Comparison of ENCODE assay signal across 19 cellular contexts in the genomic region with DNA sequence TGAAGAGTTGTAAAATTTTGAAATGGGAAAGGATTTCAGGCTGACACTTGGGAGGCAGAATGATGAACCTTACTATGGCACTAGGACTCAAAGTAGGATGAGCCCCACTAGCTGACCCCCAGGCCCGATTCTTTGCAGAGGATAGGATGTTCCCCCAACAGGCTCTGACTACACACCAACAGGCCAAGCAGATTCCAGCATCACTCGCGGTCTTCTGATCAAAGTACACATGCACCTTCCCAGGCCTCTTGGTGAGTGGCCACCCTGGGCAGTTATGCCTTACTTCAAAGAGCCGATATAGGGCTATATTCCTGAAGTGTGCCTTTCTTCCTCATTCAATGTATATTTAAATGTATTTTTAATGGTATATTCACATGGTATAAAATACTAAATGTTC.
"Had no signal": no experiment of that assay in that cellular context is flagged by ENCODE, and none has a peak within 500 bp of the region (broad histone marks: within the 10 kb centered on the region; RNA-seq: fewer than 3 reads in every experiment).

No MANE protein-coding gene starts in this region.

- ATAC-seq: activated CD8-positive, alpha-beta memory T cell treated with anti-CD3 and anti-CD28 coated beads, Interleukin-2, amount 10 ng/mL, durations not matched to agents 7 days and 5 days; activated T-cell treated with anti-CD3 and anti-CD28 coated beads, Interleukin-2, amount 50 U/mL, for 4 hours; K562 had no signal

- H3K4me3 ChIP-seq: K562 had no signal

- DNase-seq: activated B cell treated with CpG ODN at 0.5 μM for 24 hours; activated CD4-positive, alpha-beta T cell treated with anti-CD3 and anti-CD28 coated beads for 1 hour; activated CD4-positive, alpha-beta T cell treated with anti-CD3 and anti-CD28 coated beads, Interleukin-2, amount 10 ng/mL, durations not matched to agents 24 days and 14 days; activated CD4-positive, alpha-beta T cell treated with anti-CD3 and anti-CD28 coated beads, Interleukin-2, amount 50 U/mL, for 48 hours; activated CD8-positive, alpha-beta memory T cell treated with anti-CD3 and anti-CD28 coated beads, Interleukin-2, amount 10 ng/mL, durations not matched to agents 7 days and 5 days; activated effector memory CD4-positive, alpha-beta T cell treated with anti-CD3 and anti-CD28 coated beads, Interleukin-2, amount 50 U/mL, for 16 hours; activated naive CD4-positive, alpha-beta T cell treated with Interleukin-2 at 50 U/mL for 16 hours; activated naive CD8-positive, alpha-beta T cell treated with anti-CD3 and anti-CD28 coated beads for 36 hours; activated T-cell treated with anti-CD3 and anti-CD28 coated beads, Interleukin-2, amount 50 U/mL, for 4 hours; Karpas-422; NCI-H1048; NCI-H146; NCI-H187 treated with DMSO at 0.1 percent for 48 hours; NCI-H2081 treated with DMSO at 0.1 percent for 48 hours; NCI-H524; SIG-M5; T-helper 2 cell; T1000 had no signal

- H3K4me1 Mint-ChIP-seq: activated CD8-positive, alpha-beta memory T cell treated with anti-CD3 and anti-CD28 coated beads, Interleukin-2, amount 10 ng/mL, durations not matched to agents 7 days and 5 days had no signal

- H3K27me3 Mint-ChIP-seq: activated B cell treated with CpG ODN at 0.5 μM for 24 hours; activated CD4-positive, alpha-beta T cell treated with anti-CD3 and anti-CD28 coated beads, Interleukin-2, amount 10 ng/mL, durations not matched to agents 24 days and 14 days; activated CD8-positive, alpha-beta memory T cell treated with anti-CD3 and anti-CD28 coated beads, Interleukin-2, amount 10 ng/mL, durations not matched to agents 7 days and 5 days; activated naive CD8-positive, alpha-beta T cell treated with anti-CD3 and anti-CD28 coated beads for 36 hours had no signal

- H3K36me3 Mint-ChIP-seq: activated CD8-positive, alpha-beta memory T cell treated with anti-CD3 and anti-CD28 coated beads, Interleukin-2, amount 10 ng/mL, durations not matched to agents 7 days and 5 days had no signal

- H3K27ac Mint-ChIP-seq: activated B cell treated with CpG ODN at 0.5 μM for 24 hours; activated CD4-positive, alpha-beta T cell treated with anti-CD3 and anti-CD28 coated beads, Interleukin-2, amount 10 ng/mL, durations not matched to agents 24 days and 14 days; activated CD8-positive, alpha-beta memory T cell treated with anti-CD3 and anti-CD28 coated beads, Interleukin-2, amount 10 ng/mL, durations not matched to agents 7 days and 5 days; activated naive CD8-positive, alpha-beta T cell treated with anti-CD3 and anti-CD28 coated beads for 36 hours had no signal

- H3K9me3 Mint-ChIP-seq: activated B cell treated with CpG ODN at 0.5 μM for 24 hours; activated CD4-positive, alpha-beta T cell treated with anti-CD3 and anti-CD28 coated beads, Interleukin-2, amount 10 ng/mL, durations not matched to agents 24 days and 14 days; activated naive CD8-positive, alpha-beta T cell treated with anti-CD3 and anti-CD28 coated beads for 36 hours; activated T-cell treated with anti-CD3 and anti-CD28 coated beads, Interleukin-2, amount 50 U/mL, for 4 hours had no signal

- H3K4me3 Mint-ChIP-seq: activated B cell treated with CpG ODN at 0.5 μM for 24 hours; activated CD4-positive, alpha-beta T cell treated with anti-CD3 and anti-CD28 coated beads, Interleukin-2, amount 10 ng/mL, durations not matched to agents 24 days and 14 days; activated CD8-positive, alpha-beta memory T cell treated with anti-CD3 and anti-CD28 coated beads, Interleukin-2, amount 10 ng/mL, durations not matched to agents 7 days and 5 days; activated naive CD8-positive, alpha-beta T cell treated with anti-CD3 and anti-CD28 coated beads for 36 hours; activated T-cell treated with anti-CD3 and anti-CD28 coated beads, Interleukin-2, amount 50 U/mL, for 4 hours had no signal
